1 cellular context compared by ENCODE assay signal in genomic region chr20:17985388-17986018, GRCh38.
A peak's percentile ranks its signal among the peaks of the same experiment; 100 is the strongest.
TF ChIP-seq lines count a peak whose summit lies in the region.

No MANE protein-coding gene starts in this region.

TF ChIP-seq in HepG2, 621 proteins besides CTCF, POLR2A, EP300 and RAD21 (continued from another document and continues in another):
- TF ChIP-seq ZHX1 (CRISPR knock-in tag; IDR thresholded peaks at IDR 0.05; ENCODE audit: low read depth) (no peak), FOXO1 (CRISPR knock-in tag; IDR thresholded peaks at IDR 0.05) (peak; percentile 90), ZNF570 (CRISPR knock-in tag; IDR thresholded peaks at IDR 0.05; ENCODE audit: borderline replicate concordance) (no peak), PITX1 (CRISPR knock-in tag; IDR thresholded peaks at IDR 0.05) (peak; percentile 70; the same call in 1 of the 2 replicates), ARID2 (CRISPR knock-in tag; IDR thresholded peaks at IDR 0.05; ENCODE audit: borderline replicate concordance) (peak; percentile 76; the same call in 1 of the 2 replicates), TOPORS (CRISPR knock-in tag; IDR thresholded peaks at IDR 0.05) (peak; percentile 75), ZFX (CRISPR knock-in tag; IDR thresholded peaks at IDR 0.05; ENCODE audit: low read depth) (peak; percentile 46; the same call in 1 of the 2 replicates), CCAR2 (optimal IDR thresholded peaks at IDR 0.05; ENCODE audit: low read depth, low read length) (peak; percentile 57), KAT8 (CRISPR knock-in tag; IDR thresholded peaks at IDR 0.05) (peak; percentile 88), ZNF615 (CRISPR knock-in tag; IDR thresholded peaks at IDR 0.05; ENCODE audit: borderline replicate concordance) (no peak), ZNF710 (CRISPR knock-in tag; IDR thresholded peaks at IDR 0.05; ENCODE audit: borderline replicate concordance) (peak; percentile 42; the same call in 1 of the 2 replicates), ZBTB40 (IDR thresholded peaks at IDR 0.05) (no peak), ZBTB40 (CRISPR knock-in tag; IDR thresholded peaks at IDR 0.05) (no peak; the same call in 1 of the 2 replicates), NFYB (CRISPR knock-in tag; IDR thresholded peaks at IDR 0.05) (no peak), TFE3 (CRISPR knock-in tag; IDR thresholded peaks at IDR 0.05) (peak; percentile 92), HMG20A (CRISPR knock-in tag; IDR thresholded peaks at IDR 0.05; ENCODE audit: borderline replicate concordance) (peak; percentile 93), FOXA1 (IDR thresholded peaks at IDR 0.05) (peak; percentile 69), FOXA1 (CRISPR knock-in tag; IDR thresholded peaks at IDR 0.05) (peak; percentile 98), POGZ (CRISPR knock-in tag; IDR thresholded peaks at IDR 0.05) (peak; percentile 73; the same call in 1 of the 2 replicates), RAD51 (IDR thresholded peaks at IDR 0.05; ENCODE audit: borderline replicate concordance) (no peak), HNF1A (IDR thresholded peaks at IDR 0.05; ENCODE audit: low read depth) (0 out of 2 replicates have a peak, but pooled peaks have one; percentile 33), HNF1A (CRISPR knock-in tag; IDR thresholded peaks at IDR 0.05; ENCODE audit: borderline replicate concordance) (peak; percentile 53; the same call in 1 of the 2 replicates), ZNF12 (CRISPR knock-in tag; IDR thresholded peaks at IDR 0.05) (peak; percentile 90; the same call in 1 of the 2 replicates), ZEB1 (IDR thresholded peaks at IDR 0.05; ENCODE audit: insufficient replicate concordance, low read depth) (peak; percentile 58), TSC22D2 (CRISPR knock-in tag; IDR thresholded peaks at IDR 0.05; ENCODE audit: borderline replicate concordance) (0 out of 2 replicates have a peak, but pooled peaks have one; percentile 80), ZNF580 (CRISPR knock-in tag; IDR thresholded peaks at IDR 0.05; ENCODE audit: borderline replicate concordance, low read depth) (peak; percentile 76), REPIN1 (CRISPR knock-in tag; IDR thresholded peaks at IDR 0.05; ENCODE audit: borderline replicate concordance, low read depth) (peak; percentile 94), ZNF180 (CRISPR knock-in tag; IDR thresholded peaks at IDR 0.05; ENCODE audit: borderline replicate concordance, low read depth) (no peak), CREM (IDR thresholded peaks at IDR 0.05) (peak; percentile 78), CREM (CRISPR knock-in tag; IDR thresholded peaks at IDR 0.05) (no peak), MXD4 (CRISPR knock-in tag; IDR thresholded peaks at IDR 0.05) (peak; percentile 36; the same call in 1 of the 2 replicates), SMYD3 (CRISPR knock-in tag; IDR thresholded peaks at IDR 0.05) (peak; percentile 94), SYNCRIP (IDR thresholded peaks at IDR 0.05; ENCODE audit: insufficient read depth, low read depth, low read length) (no peak), NCOA2 (CRISPR knock-in tag; IDR thresholded peaks at IDR 0.05) (peak; percentile 90), GZF1 (CRISPR knock-in tag; IDR thresholded peaks at IDR 0.05) (no peak), ZFAT (CRISPR knock-in tag; conservative IDR thresholded peaks at IDR 0.05) (no peak), FOXK1 (CRISPR knock-in tag; IDR thresholded peaks at IDR 0.05; ENCODE audit: borderline replicate concordance, low read depth) (peak; percentile 85; the same call in 1 of the 2 replicates), NR3C1 (CRISPR knock-in tag; IDR thresholded peaks at IDR 0.05) (no peak), ATF7-NPFF (CRISPR knock-in tag; IDR thresholded peaks at IDR 0.05; ENCODE audit: low read depth) (no peak), ZNF891 (CRISPR knock-in tag; IDR thresholded peaks at IDR 0.05) (no peak), KDM5A (IDR thresholded peaks at IDR 0.05; ENCODE audit: borderline replicate concordance, low read length) (no peak), CHD2 (IDR thresholded peaks at IDR 0.05; ENCODE audit: low read depth, low read length) (no peak; the same call in 1 of the 2 replicates), IKZF1 (IDR thresholded peaks at IDR 0.05) (no peak)
